ENCODE assay signal across 8 cellular contexts in the genomic region with DNA sequence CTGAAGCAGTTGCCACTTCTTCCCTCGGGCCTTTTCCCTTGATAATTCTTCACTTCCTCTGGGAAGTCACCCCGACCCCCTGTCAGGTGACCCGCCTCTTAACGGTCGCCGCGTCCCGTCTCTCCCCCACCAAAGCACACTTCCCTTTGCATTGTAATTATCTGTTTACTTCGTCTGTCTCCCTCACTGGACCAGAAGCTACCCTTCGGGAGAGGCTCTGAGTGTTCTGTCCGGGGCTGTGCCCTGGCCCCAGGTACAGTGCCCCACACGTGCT. TPM values are rescaled to one million over a fixed set of nuclear protein-coding genes. Genes with fewer than 3 reads are reported as not detected.
DNase-seq lines count a peak whose midpoint lies in the region; ATAC-seq and TF ChIP-seq lines count a peak whose summit lies in the region.

No MANE protein-coding gene starts in this region.

- no peak for ATAC-seq in GM21786 (IDR thresholded peaks at IDR 0.05; ENCODE audit: unreplicated experiment)

- H3K27me3 ChIP-seq in Karpas-422 (ENCODE audit: low read length) (no peaks in the 10 kb centered on the region), HAP-1 (ENCODE audit: low read depth) (no peaks in the 10 kb centered on the region)

- H3K27ac Mint-ChIP-seq in CD14-positive monocyte: peak overlapping the region in 6 of 7 donors; percentile 74 to 89 (median 82)
- no peak overlapping the region for H3K27ac Mint-ChIP-seq in nephron progenitor cell

- no peak for TF ChIP-seq CTCF in CD14-positive monocyte (IDR thresholded peaks at IDR 0.05)
- TF ChIP-seq CTCF in coronary artery (IDR thresholded peaks at IDR 0.05): no peak
- TF ChIP-seq CTCF in nephron progenitor cell (IDR thresholded peaks at IDR 0.05): no peak

- H3K36me3 Mint-ChIP-seq in CD14-positive monocyte: peaks cover 10 to 14% of the 10 kb centered on the region in 2 donors
- H3K36me3 Mint-ChIP-seq in nephron progenitor cell (ENCODE audit: low read depth): peaks cover 7% of the 10 kb centered on the region

- DNase-seq in CD14-positive monocyte (ENCODE audit: low spot score) (no peak), Karpas-422 (no peak), coronary artery (ENCODE audit: low spot score) (no peak), nephron progenitor cell (no peak), T-helper 9 cell (no peak), HAP-1 (ENCODE audit: low spot score in 2 of 2) (no peak), NCI-H2196 (lab: John Stamatoyannopoulos, UW; ENCODE audit: unreplicated experiment) (no peak)

- in situ Hi-C loops in HAP-1 (cut with MboI; ENCODE audit: low sequenced_read_pairs): loop anchor here (5.0 kb wide), 1 partner anchor 90 kb away; no protein-coding TSS in a partner anchor

- H3K4me2 ChIP-seq in Karpas-422 (ENCODE audit: low read depth, low read length, poor library complexity, severe bottlenecking): peak overlapping the region; percentile 69

- H3K27ac ChIP-seq in Karpas-422 (ENCODE audit: low read length) (no peak overlapping the region), coronary artery (peak overlapping the region in 1 of 2 donors; percentile 62)

- H3K36me3 ChIP-seq in Karpas-422 (ENCODE audit: insufficient read depth, low read length) (no peaks in the 10 kb centered on the region), HAP-1 (replicated peaks) (no peaks in the 10 kb centered on the region; the same call in 1 of the 2 replicates)

- H3K79me2 ChIP-seq in Karpas-422 (ENCODE audit: low read length): no peaks in the 10 kb centered on the region

- peaks cover 17% of the 10 kb centered on the region for H3K4me1 ChIP-seq in Karpas-422 (ENCODE audit: low read length)
- H3K4me1 ChIP-seq in HAP-1: peaks cover 33% of the 10 kb centered on the region

- intact Hi-C loops in CD14-positive monocyte (cut with micrococcal nuclease): no loop called here

- H3K4me1 Mint-ChIP-seq in CD14-positive monocyte: peaks cover 44% of the 10 kb centered on the region
- H3K4me1 Mint-ChIP-seq in nephron progenitor cell: peaks cover 73% of the 10 kb centered on the region

- H4K20me1 ChIP-seq in Karpas-422 (ENCODE audit: insufficient read depth, low read depth, low read length): peaks cover 7% of the 10 kb centered on the region; the same call in 1 of the 2 replicates

- H3K4me3 Mint-ChIP-seq in CD14-positive monocyte (peak overlapping the region; percentile 71 to 85), nephron progenitor cell (peak overlapping the region; percentile 76)

- peak overlapping the region; percentile 37; the same call in 1 of the 2 replicates for H3K4me3 ChIP-seq in Karpas-422 (ENCODE audit: low read length)
- H3K4me3 ChIP-seq in coronary artery: peak overlapping the region; percentile 83
- H3K4me3 ChIP-seq in HAP-1: no peak overlapping the region

- H3K9me3 Mint-ChIP-seq in CD14-positive monocyte (no peaks in the 10 kb centered on the region), nephron progenitor cell (no peaks in the 10 kb centered on the region)

- H2AFZ ChIP-seq in Karpas-422 (ENCODE audit: low read length): peak overlapping the region; percentile 65; the same call in 1 of the 2 replicates

- no peaks in the 10 kb centered on the region for H3K9me2 ChIP-seq in Karpas-422 (replicated peaks; ENCODE audit: insufficient read depth, low read length)

- H3K9ac ChIP-seq in Karpas-422 (ENCODE audit: low read length): peak overlapping the region; percentile 48

- H3K9me3 ChIP-seq in Karpas-422 (ENCODE audit: low read length) (no peaks in the 10 kb centered on the region), HAP-1 (0 out of 2 replicates have a peak, but pooled peaks cover 2% of the 10 kb centered on the region)

- H3K27me3 Mint-ChIP-seq in CD14-positive monocyte (ENCODE audit: low read depth in 3 of 3) (peaks cover 20 to 27% (median 22%) of the 10 kb centered on the region in 3 donors), nephron progenitor cell (ENCODE audit: low read depth, poor library complexity) (peaks cover 14% of the 10 kb centered on the region)

RNA-seq across cellular contexts. Expression of a gene that starts 0.8 kb away (rescaled TPM):
- 1 to 10 TPM; 2.4 to 2.6 TPM for polyA plus RNA-seq in CD14-positive monocyte
- 0.22 TPM in 1 of 2 replicates, not detected in the other for total RNA-seq in Karpas-422 (2014; rRNA removed; shearing (Covaris generic); ENCODE audit: low replicate concordance)

RNA-seq across cellular contexts. Expression of a gene that starts 45.8 kb away (rescaled TPM):
- polyA plus RNA-seq in CD14-positive monocyte: 100 to 1,000 TPM; 146 to 164 TPM
- total RNA-seq in Karpas-422 (2014; rRNA removed; shearing (Covaris generic); ENCODE audit: low replicate concordance): 34.2 and 38.1 TPM in 2 replicates
